In genomic region chr6:51382838-51383237, GRCh38 we compare ENCODE assay signal across 7 cellular contexts.
"Had no signal": no experiment of that assay in that cellular context is flagged by ENCODE, and none has a peak within 500 bp of the region (broad histone marks: within the 10 kb centered on the region; RNA-seq: fewer than 3 reads in every experiment).

No MANE protein-coding gene starts in this region.

- H3K27ac ChIP-seq: HL-60 had no signal

- H3K36me3 ChIP-seq: HAP-1 had no signal

- H3K4me3 ChIP-seq: GM23338, HAP-1 had no signal

- ATAC-seq: GM23338, HCT116, HepG2 had no signal

- DNase-seq: H7, HFFc6 had no signal

- H2AFZ ChIP-seq: GM23338 had no signal

- H3K9me3 ChIP-seq: HAP-1 had no signal

- H3K4me2 ChIP-seq: GM23338 had no signal

- H3K4me1 ChIP-seq: HAP-1 had no signal
